Comparison of ENCODE assay signal across 20 cellular contexts in genomic region chr1:204302769-204303168, GRCh38. TPM values are rescaled to one million over a fixed set of nuclear protein-coding genes. Genes with fewer than 3 reads are reported as not detected.
DNase-seq lines count a peak whose midpoint lies in the region; FAIRE-seq and TF ChIP-seq lines count a peak whose summit lies in the region.
"Had no signal": no experiment of that assay in that cellular context is flagged by ENCODE, and none has a peak within 500 bp of the region (broad histone marks: within the 10 kb centered on the region; RNA-seq: fewer than 3 reads in every experiment).

No MANE protein-coding gene starts in this region.

- H3K79me2 ChIP-seq in PC-9 (ENCODE audit: low read depth) = peaks cover 86% of the 10 kb centered on the region
- no peaks in the 10 kb centered on the region for H3K79me2 ChIP-seq in H1 (ENCODE audit: control insufficient read depth in 1 of 2, insufficient read depth in 2 of 2, low read length in 2 of 2)

- H3K9me3 Mint-ChIP-seq in activated naive CD4-positive, alpha-beta T cell treated with anti-CD3 and anti-CD28 coated beads for 36 hours = no peaks in the 10 kb centered on the region
- H3K9me3 Mint-ChIP-seq in activated naive CD4-positive, alpha-beta T cell treated with anti-CD3 and anti-CD28 coated beads, Interleukin-2, amount 10 ng/mL, durations not matched to agents 7 days and 5 days = no peaks in the 10 kb centered on the region
- no peaks in the 10 kb centered on the region for H3K9me3 Mint-ChIP-seq in type B pancreatic cell
- H3K9me3 Mint-ChIP-seq: IgD-negative memory B cell had no signal

- no peak overlapping the region for H3K27ac Mint-ChIP-seq in activated naive CD4-positive, alpha-beta T cell treated with anti-CD3 and anti-CD28 coated beads for 36 hours
- H3K27ac Mint-ChIP-seq in activated naive CD4-positive, alpha-beta T cell treated with anti-CD3 and anti-CD28 coated beads, Interleukin-2, amount 10 ng/mL, durations not matched to agents 7 days and 5 days = no peak overlapping the region
- H3K27ac Mint-ChIP-seq in type B pancreatic cell = no peak overlapping the region
- H3K27ac Mint-ChIP-seq: IgD-negative memory B cell had no signal

- peak overlapping the region; percentile 44; the same call in 1 of the 2 replicates for H2BK12ac ChIP-seq in H1 (ENCODE audit: low read depth, low read length)

- no TSS peak for BruUV-seq in PC-9 (replicated peaks; lab: Mats Ljungman, UMichigan)

- 0 out of 2 replicates have a peak overlapping the region, but pooled peaks have one; percentile 84 for H3K27ac ChIP-seq in PC-9
- H3K27ac ChIP-seq in H1 (ENCODE audit: low read depth, low read length) = no peak overlapping the region
- H3K27ac ChIP-seq in thyroid gland = no peak overlapping the region

- H2AK5ac ChIP-seq in H1 (ENCODE audit: low read depth, low read length) = peak overlapping the region; percentile 89; the same call in 1 of the 2 replicates

- H3K14ac ChIP-seq in H1 (ENCODE audit: insufficient read length) = no peak overlapping the region

- no peaks in the 10 kb centered on the region for H3K9me2 ChIP-seq in PC-9 (ENCODE audit: insufficient read depth)

- peak overlapping the region; percentile 83; the same call in 1 of the 2 replicates for H2BK20ac ChIP-seq in H1 (ENCODE audit: low read length)

- H3K36me3 Mint-ChIP-seq in activated naive CD4-positive, alpha-beta T cell treated with anti-CD3 and anti-CD28 coated beads for 36 hours (ENCODE audit: low read depth) = no peaks in the 10 kb centered on the region
- H3K36me3 Mint-ChIP-seq in activated naive CD4-positive, alpha-beta T cell treated with anti-CD3 and anti-CD28 coated beads, Interleukin-2, amount 10 ng/mL, durations not matched to agents 7 days and 5 days = no peaks in the 10 kb centered on the region
- H3K36me3 Mint-ChIP-seq in type B pancreatic cell = peaks cover 8% of the 10 kb centered on the region
- H3K36me3 Mint-ChIP-seq: CD4-positive, CD25-positive, alpha-beta regulatory T cell; IgD-negative memory B cell had no signal

- peak overlapping the region; percentile 48; the same call in 1 of the 2 replicates for H2BK5ac ChIP-seq in H1 (ENCODE audit: low read depth, low read length)

- intact Hi-C loops in activated naive CD4-positive, alpha-beta T cell treated with anti-CD3 and anti-CD28 coated beads for 36 hours (cut with micrococcal nuclease) = loop anchor here (1.0 kb wide), 1 partner anchor 61 kb away; no protein-coding TSS in a partner anchor
- intact Hi-C loops in PC-9 (cut with micrococcal nuclease; ENCODE audit: unreplicated experiment) (no loop called here), thyroid gland (cut with DNase I) (no loop called here)

- no peak overlapping the region for H4K91ac ChIP-seq in H1 (replicated peaks; ENCODE audit: insufficient read length, low read length)

- TF ChIP-seq POLR2A in H1 (IDR thresholded peaks at IDR 0.05; ENCODE audit: control extremely low read depth in 1 of 2, low read depth in 2 of 2, low read length in 2 of 2) = no peak
- no peak for TF ChIP-seq POLR2A in thyroid gland (IDR thresholded peaks at IDR 0.05)

- no peak overlapping the region for H3K9ac ChIP-seq in H1 (replicated peaks in 1 of 4; ENCODE audit: extremely low read depth in 1 of 4, low read depth in 3 of 4, low read length in 3 of 4)

- H3K56ac ChIP-seq in H1 (replicated peaks; ENCODE audit: insufficient read length, low read depth, low read length) = no peak overlapping the region

- H3K4ac ChIP-seq in H1 (replicated peaks; ENCODE audit: insufficient read length, low read depth, low read length) = no peak overlapping the region

- TF ChIP-seq CTCF in PC-9 (conservative IDR thresholded peaks at IDR 0.05) = no peak
- TF ChIP-seq CTCF in H1 (IDR thresholded peaks at IDR 0.05; ENCODE audit: control extremely low read depth in 1 of 3, insufficient read depth in 1 of 3, low read depth in 1 of 3, low read length in 3 of 3) = peak in 2 of 3 experiments; percentile 32 to 45; a peak in 3 of 4 replicates
- TF ChIP-seq CTCF in type B pancreatic cell (conservative IDR thresholded peaks at IDR 0.05) = no peak
- no peak for TF ChIP-seq CTCF in thyroid gland (IDR thresholded peaks at IDR 0.05)

- H3K4me3 Mint-ChIP-seq in activated naive CD4-positive, alpha-beta T cell treated with anti-CD3 and anti-CD28 coated beads for 36 hours = no peak overlapping the region
- H3K4me3 Mint-ChIP-seq in activated naive CD4-positive, alpha-beta T cell treated with anti-CD3 and anti-CD28 coated beads, Interleukin-2, amount 10 ng/mL, durations not matched to agents 7 days and 5 days = no peak overlapping the region
- H3K4me3 Mint-ChIP-seq in type B pancreatic cell = peak overlapping the region; percentile 20
- H3K4me3 Mint-ChIP-seq: CD4-positive, CD25-positive, alpha-beta regulatory T cell; IgD-negative memory B cell had no signal

- CTCF ChIA-PET in activated naive CD4-positive, alpha-beta T cell treated with anti-CD3 and anti-CD28 coated beads for 36 hours (lab: Charles Lee) = interaction anchor here (0.6 to 1.0 kb wide), 2 partner anchors 14 to 48 kb away, joined by 3 read pairs; no protein-coding TSS in a partner anchor
- CTCF ChIA-PET in activated naive CD4-positive, alpha-beta T cell treated with anti-CD3 and anti-CD28 coated beads, Interleukin-2, amount 10 ng/mL, durations not matched to agents 7 days and 5 days (lab: Charles Lee) = no interaction called here
- CTCF ChIA-PET in PC-9 (lab: Charles Lee) (no interaction called here), H1 (lab: Charles Lee; ENCODE audit: partially characterized antibody) (interaction anchor here (0.8 to 13.2 kb wide), 15 partner anchors 11 to 432 kb away, joined by 3 to 168 read pairs (median 4); partner anchors contain the start of gene PLEKHA6)

- H3K4me3 ChIP-seq in PC-9 = no peak overlapping the region
- H3K4me3 ChIP-seq in H1 (ENCODE audit: extremely low read depth in 1 of 4, insufficient read depth in 2 of 4, low read depth in 3 of 4, low read length in 4 of 4) = no peak overlapping the region
- no peak overlapping the region for H3K4me3 ChIP-seq in thyroid gland (replicated peaks in 1 of 3)
- H3K4me3 ChIP-seq: MG63 had no signal

- H2BK120ac ChIP-seq in H1 (replicated peaks; ENCODE audit: low read depth, low read length) = no peak overlapping the region

- no peak overlapping the region for H4K8ac ChIP-seq in H1 (ENCODE audit: extremely low read depth, insufficient read depth, low read length)

- peaks cover 19% of the 10 kb centered on the region; the same call in 1 of the 2 replicates for H3F3A ChIP-seq in PC-9 (ENCODE audit: insufficient read depth, low read depth)

- peak; percentile 19 for DNase-seq in activated naive CD4-positive, alpha-beta T cell treated with anti-CD3 and anti-CD28 coated beads for 36 hours
- no peak for DNase-seq in activated naive CD4-positive, alpha-beta T cell treated with anti-CD3 and anti-CD28 coated beads, Interleukin-2, amount 10 ng/mL, durations not matched to agents 7 days and 5 days
- DNase-seq in PC-9 (no peak), H1 (ENCODE audit: low read depth in 1 of 2, low spot score in 2 of 2) (no peak), type B pancreatic cell (ENCODE audit: extremely low spot score, unreplicated experiment) (no peak), thyroid gland (no peak), ecto neural progenitor cell (ENCODE audit: low spot score) (no peak)
- DNase-seq in activated naive CD4-positive, alpha-beta T cell (lab: John Stamatoyannopoulos, UW) = no peak
- DNase-seq: CD4-positive, CD25-positive, alpha-beta regulatory T cell; DMS79; GOT3; MG63; NCI-H1417; NCI-H1694 treated with DMSO at 0.1 percent for 48 hours; NCI-H2081 treated with DMSO at 0.1 percent for 48 hours; NCI-H2171 treated with DMSO at 0.1 percent for 48 hours; NCI-H526 had no signal

- no peaks in the 10 kb centered on the region for H3K4me1 Mint-ChIP-seq in activated naive CD4-positive, alpha-beta T cell treated with anti-CD3 and anti-CD28 coated beads for 36 hours (ENCODE audit: low read depth)
- no peaks in the 10 kb centered on the region for H3K4me1 Mint-ChIP-seq in activated naive CD4-positive, alpha-beta T cell treated with anti-CD3 and anti-CD28 coated beads, Interleukin-2, amount 10 ng/mL, durations not matched to agents 7 days and 5 days
- H3K4me1 Mint-ChIP-seq in type B pancreatic cell (ENCODE audit: unreplicated experiment) = peaks cover 40% of the 10 kb centered on the region
- H3K4me1 Mint-ChIP-seq: CD4-positive, CD25-positive, alpha-beta regulatory T cell; IgD-negative memory B cell had no signal

- 75% methylated on average over 3 of the region's 3 CpGs; no CpG with 5 or more reads in 1 of the 2 experiments for WGBS in H1 (ENCODE audit: extremely low coverage in 1 of 2, insufficient coverage in 1 of 2, insufficient read length in 1 of 2, insufficient replicate concordance in 2 of 2, low coverage in 1 of 2, low lambda C conversion rate in 2 of 2, missing lambda C conversion rate in 1 of 2), 2 experiments
- WGBS in thyroid gland, 2 donors = 91% methylated on average over 3 of the region's 3 CpGs

- H3K4me1 ChIP-seq in PC-9 (replicated peaks; ENCODE audit: insufficient read depth) (peaks cover 64% of the 10 kb centered on the region), H1 (replicated peaks in 1 of 4; ENCODE audit: control insufficient read depth in 3 of 4, insufficient read depth in 4 of 4, low read length in 3 of 4) (peaks cover 7 to 27% (median 17%) of the 10 kb centered on the region in 4 experiments), thyroid gland (peaks cover 0 to 8% of the 10 kb centered on the region in 2 donors)

- H3K36me3 ChIP-seq in PC-9 (ENCODE audit: low read depth) (no peaks in the 10 kb centered on the region), H1 (ENCODE audit: control insufficient read depth in 2 of 4, insufficient read depth in 4 of 4, low read length in 3 of 4) (no peaks in the 10 kb centered on the region), thyroid gland (no peaks in the 10 kb centered on the region)
- H3K36me3 ChIP-seq: MG63 had no signal

- no peak overlapping the region for H2BK15ac ChIP-seq in H1 (ENCODE audit: low read length)

- H3K9me3 ChIP-seq in PC-9 (ENCODE audit: insufficient read depth, low read depth) (no peaks in the 10 kb centered on the region; the same call in 1 of the 2 replicates), H1 (ENCODE audit: insufficient read depth in 2 of 2, low read depth in 1 of 2, low read length in 1 of 2) (no peaks in the 10 kb centered on the region), thyroid gland (no peaks in the 10 kb centered on the region)
- H3K9me3 ChIP-seq: MG63 had no signal

- H4K20me1 ChIP-seq in PC-9 (ENCODE audit: insufficient read depth) (no peaks in the 10 kb centered on the region), H1 (replicated peaks in 1 of 2; ENCODE audit: control insufficient read depth in 1 of 2, insufficient read depth in 2 of 2, low read length in 2 of 2) (no peaks in the 10 kb centered on the region)

- H3K27me3 ChIP-seq in PC-9 (ENCODE audit: insufficient read depth, low read depth) = no peaks in the 10 kb centered on the region
- H3K27me3 ChIP-seq in H1 (replicated peaks in 1 of 4; ENCODE audit: control insufficient read depth in 3 of 4, extremely low read depth in 1 of 4, insufficient read depth in 3 of 4, low read length in 3 of 4) = no peaks in the 10 kb centered on the region; a peak in 1 of 7 replicates
- no peaks in the 10 kb centered on the region for H3K27me3 ChIP-seq in thyroid gland

- H3K18ac ChIP-seq in H1 (ENCODE audit: extremely low read depth, low read length) = peak overlapping the region; percentile 25

- no peak for TF ChIP-seq EP300 in H1 (IDR thresholded peaks at IDR 0.05; ENCODE audit: borderline replicate concordance in 1 of 2, low read depth in 2 of 2, low read length in 2 of 2)

- no peak overlapping the region for H3K23ac ChIP-seq in H1 (ENCODE audit: insufficient read length)

- POLR2A ChIA-PET in PC-9 (lab: Charles Lee; ENCODE audit: unreplicated experiment) (no interaction called here), H1 (lab: Charles Lee; ENCODE audit: partially characterized antibody) (interaction anchor here (1.0 kb wide), 1 partner anchor 15 kb away, joined by 3 read pairs; no protein-coding TSS in a partner anchor)

- H3K4me2 ChIP-seq in PC-9 = no peak overlapping the region
- H3K4me2 ChIP-seq in H1 (ENCODE audit: insufficient read depth in 1 of 2, low read depth in 2 of 2, low read length in 2 of 2) = no peak overlapping the region

- H2AFZ ChIP-seq in PC-9 (no peak overlapping the region), H1 (ENCODE audit: low read length) (no peak overlapping the region)

- peaks cover 6% of the 10 kb centered on the region for H3K27me3 Mint-ChIP-seq in activated naive CD4-positive, alpha-beta T cell treated with anti-CD3 and anti-CD28 coated beads for 36 hours (ENCODE audit: low read depth)
- peaks cover 56% of the 10 kb centered on the region for H3K27me3 Mint-ChIP-seq in activated naive CD4-positive, alpha-beta T cell treated with anti-CD3 and anti-CD28 coated beads, Interleukin-2, amount 10 ng/mL, durations not matched to agents 7 days and 5 days
- H3K27me3 Mint-ChIP-seq in type B pancreatic cell = no peaks in the 10 kb centered on the region

- FAIRE-seq in H1 (lab: Jason Lieb, UNC) = no peak

- peak; percentile 25 to 48; a peak in 3 of 4 replicates for TF ChIP-seq RAD21 in H1 (IDR thresholded peaks at IDR 0.05 in 1 of 2, conservative IDR thresholded peaks at IDR 0.05 in 1 of 2; ENCODE audit: low read depth in 2 of 2, low read length in 2 of 2)

- H3K23me2 ChIP-seq in H1 (ENCODE audit: low read depth, low read length) = no peaks in the 10 kb centered on the region; the same call in 1 of the 2 replicates

- no peaks in the 10 kb centered on the region for H3K79me1 ChIP-seq in H1 (ENCODE audit: low read depth, low read length)

- H4K5ac ChIP-seq in H1 (ENCODE audit: insufficient read length, low read depth, low read length) = no peak overlapping the region

RNA-seq across cellular contexts. Expression of gene PLEKHA6, which starts 57.0 kb away (rescaled TPM):
- total RNA-seq in activated naive CD4-positive, alpha-beta T cell treated with anti-CD3 and anti-CD28 coated beads for 36 hours = under 1 TPM; 0.17 to 0.52 TPM
- total RNA-seq in PC-9 (2021) (52.0 and 53.1 TPM in 2 replicates), type B pancreatic cell (ENCODE audit: low replicate concordance) (37.8 and 63.1 TPM in 2 replicates), thyroid gland (1 to 10 TPM; 2.9 to 8.9 (median 4.0) TPM)
- total RNA-seq in H1 (2021; fragmentation: NEBNext Ultra II Directional; extraction: Animal tissue kit (Norgen Biotek cat#: 25700)) = 17.0 and 20.2 TPM in 2 replicates
- 4.8 and 7.6 TPM in 2 replicates for polyA plus RNA-seq in H1 (2011; rRNA removed)
- 4.3 TPM for polyA plus RNA-seq in H1 (2011; cell fraction: cytosol; rRNA removed)
- 14.4 TPM for polyA plus RNA-seq in H1 (2011; cell fraction: nucleus; rRNA removed)
- polyA plus RNA-seq in H1 (2012, experiment 1 of 2) = 6.7 to 8.7 TPM (median 7.6 TPM) in 4 replicates
- polyA plus RNA-seq in H1 (2012, experiment 2 of 2) = 5.8 TPM
- 5.4 TPM for polyA plus RNA-seq in H1 (2013, experiment 1 of 2)
- polyA plus RNA-seq in H1 (2013, experiment 2 of 2) = 5.0 TPM
- 5.3 and 6.3 TPM in 2 replicates for polyA minus RNA-seq in H1 (2011; rRNA and poly(A)+ RNA removed)
- polyA minus RNA-seq in H1 (2011; cell fraction: cytosol; rRNA and poly(A)+ RNA removed) = 7.0 TPM
- polyA minus RNA-seq in H1 (2011; cell fraction: nucleus; rRNA and poly(A)+ RNA removed) = 8.2 TPM
- total RNA-seq: OCI-LY7, SK-MEL-5 had no signal
- polyA plus RNA-seq: CD4-positive, CD25-positive, alpha-beta regulatory T cell had no signal

Comparison
In these comparisons a context has a peak if more than half of its experiments do, and no peak if none do; other contexts are left out.
1. CTCF ChIA-PET loops: an anchor here in activated naive CD4-positive, alpha-beta T cell treated with anti-CD3 and anti-CD28 coated beads for 36 hours (0.6 to 1.0 kb wide) and H1 (0.8 to 13.2 kb wide); none called in activated naive CD4-positive, alpha-beta T cell treated with anti-CD3 and anti-CD28 coated beads, Interleukin-2, amount 10 ng/mL, durations not matched to agents 7 days and 5 days and PC-9.
2. CTCF ChIP-seq: peak in H1 (2 of 3); none in PC-9 (single experiment), type B pancreatic cell (single experiment) and thyroid gland (0 of 6).